ENCODE assay signal across 29 cellular contexts in the genomic region with DNA sequence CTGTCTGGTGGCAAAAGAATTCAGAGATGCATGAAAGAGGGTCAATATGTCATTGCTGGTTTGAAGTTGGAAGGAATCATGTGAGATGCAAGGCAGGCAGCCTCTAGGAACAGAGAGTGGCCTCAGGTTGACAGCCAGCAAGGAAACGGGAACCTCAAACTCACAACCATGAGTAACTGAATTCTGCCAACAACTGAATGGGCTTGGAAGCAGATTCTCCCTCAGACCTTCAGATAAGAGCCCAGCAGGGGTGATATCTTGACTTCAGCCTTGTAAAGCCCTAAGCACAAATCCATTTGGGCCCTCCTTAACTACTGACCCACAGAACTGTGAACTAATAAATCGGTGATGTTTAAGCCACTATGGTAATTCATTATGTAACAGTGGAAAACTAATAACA. TPM values are rescaled to one million over a fixed set of nuclear protein-coding genes. Genes with fewer than 3 reads are reported as not detected.
DNase-seq lines count a peak whose midpoint lies in the region; ATAC-seq lines count a peak whose summit lies in the region.
"Had no signal": no experiment of that assay in that cellular context is flagged by ENCODE, and none has a peak within 500 bp of the region (broad histone marks: within the 10 kb centered on the region; RNA-seq: fewer than 3 reads in every experiment).

No MANE protein-coding gene starts in this region.

- peaks cover 7% of the 10 kb centered on the region for H3K9me3 Mint-ChIP-seq in T-helper 2 cell treated with Interferon-gamma antibody and Interleukin-4, amounts not matched to agents 5 μg/mL and 100 μg/mL, for 36 hours
- H3K9me3 Mint-ChIP-seq in stimulated activated naive CD8-positive, alpha-beta T cell treated with anti-CD3 and anti-CD28 coated beads, Interleukin-15, Interleukin-2, amounts not matched to agents 100 ng/mL and 50 ng/mL, for 24 hours: peaks cover 6% of the 10 kb centered on the region
- peaks cover 0 to 3% (median 3%) of the 10 kb centered on the region in 6 donors for H3K9me3 Mint-ChIP-seq in immature natural killer cell
- H3K9me3 Mint-ChIP-seq: WTC11 had no signal

- peaks cover 43% of the 10 kb centered on the region for H3K4me1 Mint-ChIP-seq in T-helper 2 cell treated with Interferon-gamma antibody and Interleukin-4, amounts not matched to agents 5 μg/mL and 100 μg/mL, for 36 hours (ENCODE audit: low read depth)
- H3K4me1 Mint-ChIP-seq in stimulated activated naive CD8-positive, alpha-beta T cell treated with anti-CD3 and anti-CD28 coated beads, Interleukin-15, Interleukin-2, amounts not matched to agents 100 ng/mL and 50 ng/mL, for 24 hours (ENCODE audit: low read depth): peaks cover 83% of the 10 kb centered on the region
- peaks cover 67 to 90% of the 10 kb centered on the region in 2 donors for H3K4me1 Mint-ChIP-seq in immature natural killer cell
- H3K4me1 Mint-ChIP-seq: mesothelial cell of epicardium had no signal

- no peak overlapping the region for H3K4me3 Mint-ChIP-seq in T-helper 2 cell treated with Interferon-gamma antibody and Interleukin-4, amounts not matched to agents 5 μg/mL and 100 μg/mL, for 36 hours
- H3K4me3 Mint-ChIP-seq in stimulated activated naive CD8-positive, alpha-beta T cell treated with anti-CD3 and anti-CD28 coated beads, Interleukin-15, Interleukin-2, amounts not matched to agents 100 ng/mL and 50 ng/mL, for 24 hours: no peak overlapping the region
- H3K4me3 Mint-ChIP-seq in immature natural killer cell: no peak overlapping the region
- H3K4me3 Mint-ChIP-seq: mesothelial cell of epicardium, WTC11 had no signal

- no peaks in the 10 kb centered on the region for H3K27me3 Mint-ChIP-seq in T-helper 2 cell treated with Interferon-gamma antibody and Interleukin-4, amounts not matched to agents 5 μg/mL and 100 μg/mL, for 36 hours (ENCODE audit: low read depth)
- H3K27me3 Mint-ChIP-seq in stimulated activated naive CD8-positive, alpha-beta T cell treated with anti-CD3 and anti-CD28 coated beads, Interleukin-15, Interleukin-2, amounts not matched to agents 100 ng/mL and 50 ng/mL, for 24 hours: no peaks in the 10 kb centered on the region
- H3K27me3 Mint-ChIP-seq in immature natural killer cell (ENCODE audit: low read depth in 3 of 3): peaks cover 0 to 5% (median 2%) of the 10 kb centered on the region in 3 donors

- peak overlapping the region; percentile 59 for H3K27ac Mint-ChIP-seq in T-helper 2 cell treated with Interferon-gamma antibody and Interleukin-4, amounts not matched to agents 5 μg/mL and 100 μg/mL, for 36 hours
- H3K27ac Mint-ChIP-seq in stimulated activated naive CD8-positive, alpha-beta T cell treated with anti-CD3 and anti-CD28 coated beads, Interleukin-15, Interleukin-2, amounts not matched to agents 100 ng/mL and 50 ng/mL, for 24 hours: peak overlapping the region; percentile 62
- H3K27ac Mint-ChIP-seq in immature natural killer cell: peak overlapping the region in 4 of 6 donors; percentile 1 to 62 (median 22)
- H3K27ac Mint-ChIP-seq: mesothelial cell of epicardium had no signal

- DNase-seq in T-helper 2 cell treated with Interferon-gamma antibody and Interleukin-4, amounts not matched to agents 5 μg/mL and 100 μg/mL, for 36 hours (ENCODE audit: low spot score): no peak
- DNase-seq in T-helper 2 cell (no peak), immature natural killer cell (no peak), DMS 273 treated with DMSO at 0.1 percent for 48 hours (lab: John Stamatoyannopoulos, UW) (no peak), NCI-H446 (lab: John Stamatoyannopoulos, UW) (no peak), NCI-H446 treated with DMSO at 0.1 percent for 48 hours (lab: John Stamatoyannopoulos, UW) (no peak)
- no peak for DNase-seq in stimulated activated naive CD8-positive, alpha-beta T cell treated with anti-CD3 and anti-CD28 coated beads, Interleukin-15, Interleukin-2, amounts not matched to agents 100 U/mL and 50 U/mL, for 24 hours
- DNase-seq: activated gamma-delta T cell; anterior cingulate cortex; C1 segment of cervical spinal cord; Caco-2; DMS79; HCEC 1CT; heart right ventricle; MM.1S; NCI-H1105 treated with DMSO at 0.1 percent for 48 hours; NCI-H187 treated with DMSO at 0.1 percent for 48 hours; NCI-H69; occipital lobe; psoas muscle; SHP77 treated with DMSO at 0.1 percent for 48 hours; sigmoid colon; stimulated activated CD4-positive, alpha-beta T cell treated with anti-CD3 and anti-CD28 coated beads, Interleukin-12 subunit alpha, Interleukin-12 subunit beta, amount 100 ng/mL, for 4 hours; stimulated activated CD4-positive, alpha-beta T cell treated with anti-CD3 and anti-CD28 coated beads, Interleukin-2, amount 100 ng/mL, for 48 hours; substantia nigra had no signal

- H3K36me3 Mint-ChIP-seq in T-helper 2 cell treated with Interferon-gamma antibody and Interleukin-4, amounts not matched to agents 5 μg/mL and 100 μg/mL, for 36 hours (ENCODE audit: low read depth): peaks cover 74% of the 10 kb centered on the region
- H3K36me3 Mint-ChIP-seq in stimulated activated naive CD8-positive, alpha-beta T cell treated with anti-CD3 and anti-CD28 coated beads, Interleukin-15, Interleukin-2, amounts not matched to agents 100 ng/mL and 50 ng/mL, for 24 hours (ENCODE audit: low read depth): peaks cover 68% of the 10 kb centered on the region
- H3K36me3 Mint-ChIP-seq in immature natural killer cell: peaks cover 19 to 38% (median 33%) of the 10 kb centered on the region in 3 donors

- no peak for ATAC-seq in stimulated activated naive CD8-positive, alpha-beta T cell treated with anti-CD3 and anti-CD28 coated beads, Interleukin-15, Interleukin-2, amounts not matched to agents 100 U/mL and 50 U/mL, for 24 hours
- ATAC-seq: Panc1, psoas muscle, WTC11 had no signal

RNA-seq across cellular contexts. Expression of a gene that starts 35.8 kb away (rescaled TPM):
- 10 to 100 TPM; 40.6 to 69.3 (median 62.0) TPM for polyA plus RNA-seq in immature natural killer cell
